Comparison of ENCODE assay signal across 1 cellular context in the genomic region with DNA sequence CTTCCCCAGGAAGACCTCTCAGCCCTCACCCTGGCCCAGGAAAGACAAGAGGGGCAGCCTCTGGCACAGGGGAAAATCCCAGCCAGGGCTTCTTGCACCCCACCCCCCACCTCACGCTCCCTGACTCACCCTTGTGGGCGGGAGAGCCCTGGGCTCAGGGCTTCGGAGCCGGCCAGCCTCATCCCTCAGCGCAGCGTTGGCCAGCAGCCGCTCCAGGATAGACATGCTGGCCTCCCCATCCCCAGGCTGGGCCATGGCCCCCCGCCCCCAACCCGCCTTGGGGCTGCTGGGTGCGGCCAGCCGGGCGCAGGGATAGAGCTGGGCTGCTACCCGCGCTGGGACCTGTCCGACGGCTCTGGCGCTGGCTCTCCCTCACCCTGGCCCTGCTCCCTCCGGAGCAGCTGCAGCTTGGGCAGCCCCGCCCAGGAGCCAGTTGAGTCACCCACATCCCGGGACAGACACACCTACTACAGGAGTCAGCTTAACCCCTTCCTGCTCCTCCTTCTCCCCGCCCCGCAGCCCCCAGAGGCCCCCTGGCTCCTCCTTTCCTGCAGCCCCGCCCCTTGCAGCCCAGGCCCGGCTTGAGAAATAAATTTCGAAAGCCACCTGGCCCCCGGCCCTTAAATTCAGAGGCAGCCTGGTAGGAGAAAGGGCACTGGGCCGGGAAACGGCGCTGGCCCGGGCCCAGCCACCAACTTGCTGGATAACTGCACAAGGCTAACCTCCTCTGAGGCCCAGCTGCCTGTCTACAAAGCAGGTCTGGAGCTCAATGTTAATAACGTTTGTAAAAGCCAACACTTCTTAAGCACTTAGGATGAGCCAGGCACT.
TF ChIP-seq lines count a peak whose summit lies in the region.

No MANE protein-coding gene starts in this region.

TF ChIP-seq in HEK293, 187 proteins besides CTCF, POLR2A, EP300 and RAD21 (continued from another document and continues in another):
- TF ChIP-seq, protein P1, sequence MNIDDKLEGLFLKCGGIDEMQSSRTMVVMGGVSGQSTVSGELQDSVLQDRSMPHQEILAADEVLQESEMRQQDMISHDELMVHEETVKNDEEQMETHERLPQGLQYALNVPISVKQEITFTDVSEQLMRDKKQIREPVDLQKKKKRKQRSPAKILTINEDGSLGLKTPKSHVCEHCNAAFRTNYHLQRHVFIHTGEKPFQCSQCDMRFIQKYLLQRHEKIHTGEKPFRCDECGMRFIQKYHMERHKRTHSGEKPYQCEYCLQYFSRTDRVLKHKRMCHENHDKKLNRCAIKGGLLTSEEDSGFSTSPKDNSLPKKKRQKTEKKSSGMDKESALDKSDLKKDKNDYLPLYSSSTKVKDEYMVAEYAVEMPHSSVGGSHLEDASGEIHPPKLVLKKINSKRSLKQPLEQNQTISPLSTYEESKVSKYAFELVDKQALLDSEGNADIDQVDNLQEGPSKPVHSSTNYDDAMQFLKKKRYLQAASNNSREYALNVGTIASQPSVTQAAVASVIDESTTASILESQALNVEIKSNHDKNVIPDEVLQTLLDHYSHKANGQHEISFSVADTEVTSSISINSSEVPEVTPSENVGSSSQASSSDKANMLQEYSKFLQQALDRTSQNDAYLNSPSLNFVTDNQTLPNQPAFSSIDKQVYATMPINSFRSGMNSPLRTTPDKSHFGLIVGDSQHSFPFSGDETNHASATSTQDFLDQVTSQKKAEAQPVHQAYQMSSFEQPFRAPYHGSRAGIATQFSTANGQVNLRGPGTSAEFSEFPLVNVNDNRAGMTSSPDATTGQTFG (tag by site-specific recombination; IDR thresholded peaks at IDR 0.05; ENCODE audit: borderline replicate concordance): no peak
- TF ChIP-seq ZFP69B (tag by site-specific recombination; IDR thresholded peaks at IDR 0.05) (no peak), ZNF558 (tag by site-specific recombination; IDR thresholded peaks at IDR 0.05) (no peak), SP3 (tag by site-specific recombination; IDR thresholded peaks at IDR 0.05) (peak; percentile 78), ZEB2 (tag by site-specific recombination; IDR thresholded peaks at IDR 0.05) (0 out of 2 replicates have a peak, but pooled peaks have one; percentile 18), ZNF391 (tag by site-specific recombination; IDR thresholded peaks at IDR 0.05; ENCODE audit: borderline replicate concordance, low read depth) (no peak), ZNF23 (tag by site-specific recombination; IDR thresholded peaks at IDR 0.05; ENCODE audit: borderline replicate concordance) (no peak), ZNF324 (tag by site-specific recombination; IDR thresholded peaks at IDR 0.05) (no peak), ZNF423 (tag by site-specific recombination; IDR thresholded peaks at IDR 0.05) (no peak), YY1 (tag by site-specific recombination; IDR thresholded peaks at IDR 0.05) (no peak), ZSCAN30 (tag by site-specific recombination; IDR thresholded peaks at IDR 0.05) (no peak), ZNF433 (tag by site-specific recombination; IDR thresholded peaks at IDR 0.05; ENCODE audit: low read depth) (no peak), ZNF629 (tag by site-specific recombination; IDR thresholded peaks at IDR 0.05) (peak; percentile 38; the same call in 1 of the 2 replicates), ZNF626 (tag by site-specific recombination; IDR thresholded peaks at IDR 0.05) (no peak), ZNF174 (tag by site-specific recombination; IDR thresholded peaks at IDR 0.05) (no peak), ZNF266 (tag by site-specific recombination; IDR thresholded peaks at IDR 0.05; ENCODE audit: low read depth) (no peak), ZBTB8A (tag by site-specific recombination; IDR thresholded peaks at IDR 0.05) (0 out of 2 replicates have a peak, but pooled peaks have one; percentile 10), ZNF112 (tag by site-specific recombination; IDR thresholded peaks at IDR 0.05) (no peak), GFI1B (tag by site-specific recombination; IDR thresholded peaks at IDR 0.05) (no peak), KLF10 (tag by site-specific recombination; IDR thresholded peaks at IDR 0.05) (peak; percentile 84), ZNF302 (tag by site-specific recombination; IDR thresholded peaks at IDR 0.05; ENCODE audit: low read depth) (no peak), ZBTB7A (tag by site-specific recombination; IDR thresholded peaks at IDR 0.05; ENCODE audit: low read depth) (no peak), HOXA7 (CRISPR knock-in tag; IDR thresholded peaks at IDR 0.05; ENCODE audit: borderline replicate concordance) (no peak), ZNF292 (tag by site-specific recombination; IDR thresholded peaks at IDR 0.05; ENCODE audit: borderline replicate concordance, low read depth) (no peak), ZBTB48 (tag by site-specific recombination; IDR thresholded peaks at IDR 0.05) (peak; percentile 70), BCL11B (tag by site-specific recombination; IDR thresholded peaks at IDR 0.05; ENCODE audit: low read depth) (no peak), ZNF561 (tag by site-specific recombination; IDR thresholded peaks at IDR 0.05; ENCODE audit: borderline replicate concordance) (no peak), ZNF140 (tag by site-specific recombination; IDR thresholded peaks at IDR 0.05) (no peak), ZNF311 (tag by site-specific recombination; IDR thresholded peaks at IDR 0.05; ENCODE audit: borderline replicate concordance) (no peak), MEIS1 (CRISPR knock-in tag; IDR thresholded peaks at IDR 0.05; ENCODE audit: borderline replicate concordance) (no peak), MZF1 (tag by site-specific recombination; IDR thresholded peaks at IDR 0.05; ENCODE audit: borderline replicate concordance) (no peak)
- TF ChIP-seq, protein P2, sequence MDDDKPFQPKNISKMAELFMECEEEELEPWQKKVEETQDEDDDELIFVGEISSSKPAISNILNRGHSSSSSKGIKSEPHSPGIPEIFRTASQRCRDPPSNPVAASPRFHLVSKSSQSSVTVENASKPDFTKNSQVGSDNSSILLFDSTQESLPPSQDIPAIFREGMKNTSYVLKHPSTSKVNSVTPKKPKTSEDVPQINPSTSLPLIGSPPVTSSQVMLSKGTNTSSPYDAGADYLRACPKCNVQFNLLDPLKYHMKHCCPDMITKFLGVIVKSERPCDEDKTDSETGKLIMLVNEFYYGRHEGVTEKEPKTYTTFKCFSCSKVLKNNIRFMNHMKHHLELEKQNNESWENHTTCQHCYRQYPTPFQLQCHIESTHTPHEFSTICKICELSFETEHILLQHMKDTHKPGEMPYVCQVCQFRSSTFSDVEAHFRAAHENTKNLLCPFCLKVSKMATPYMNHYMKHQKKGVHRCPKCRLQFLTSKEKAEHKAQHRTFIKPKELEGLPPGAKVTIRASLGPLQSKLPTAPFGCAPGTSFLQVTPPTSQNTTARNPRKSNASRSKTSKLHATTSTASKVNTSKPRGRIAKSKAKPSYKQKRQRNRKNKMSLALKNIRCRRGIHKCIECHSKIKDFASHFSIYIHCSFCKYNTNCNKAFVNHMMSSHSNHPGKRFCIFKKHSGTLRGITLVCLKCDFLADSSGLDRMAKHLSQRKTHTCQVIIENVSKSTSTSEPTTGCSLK (tag by site-specific recombination; IDR thresholded peaks at IDR 0.05): no peak
- TF ChIP-seq, protein P3, sequence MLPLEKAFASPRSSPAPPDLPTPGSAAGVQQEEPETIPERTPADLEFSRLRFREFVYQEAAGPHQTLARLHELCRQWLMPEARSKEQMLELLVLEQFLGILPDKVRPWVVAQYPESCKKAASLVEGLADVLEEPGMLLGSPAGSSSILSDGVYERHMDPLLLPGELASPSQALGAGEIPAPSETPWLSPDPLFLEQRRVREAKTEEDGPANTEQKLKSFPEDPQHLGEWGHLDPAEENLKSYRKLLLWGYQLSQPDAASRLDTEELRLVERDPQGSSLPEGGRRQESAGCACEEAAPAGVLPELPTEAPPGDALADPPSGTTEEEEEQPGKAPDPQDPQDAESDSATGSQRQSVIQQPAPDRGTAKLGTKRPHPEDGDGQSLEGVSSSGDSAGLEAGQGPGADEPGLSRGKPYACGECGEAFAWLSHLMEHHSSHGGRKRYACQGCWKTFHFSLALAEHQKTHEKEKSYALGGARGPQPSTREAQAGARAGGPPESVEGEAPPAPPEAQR (tag by site-specific recombination; IDR thresholded peaks at IDR 0.05): no peak
- TF ChIP-seq, protein P4, sequence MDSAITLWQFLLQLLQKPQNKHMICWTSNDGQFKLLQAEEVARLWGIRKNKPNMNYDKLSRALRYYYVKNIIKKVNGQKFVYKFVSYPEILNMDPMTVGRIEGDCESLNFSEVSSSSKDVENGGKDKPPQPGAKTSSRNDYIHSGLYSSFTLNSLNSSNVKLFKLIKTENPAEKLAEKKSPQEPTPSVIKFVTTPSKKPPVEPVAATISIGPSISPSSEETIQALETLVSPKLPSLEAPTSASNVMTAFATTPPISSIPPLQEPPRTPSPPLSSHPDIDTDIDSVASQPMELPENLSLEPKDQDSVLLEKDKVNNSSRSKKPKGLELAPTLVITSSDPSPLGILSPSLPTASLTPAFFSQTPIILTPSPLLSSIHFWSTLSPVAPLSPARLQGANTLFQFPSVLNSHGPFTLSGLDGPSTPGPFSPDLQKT (IDR thresholded peaks at IDR 0.05; ENCODE audit: borderline replicate concordance, low read depth, low read length): no peak
- TF ChIP-seq, protein P5, sequence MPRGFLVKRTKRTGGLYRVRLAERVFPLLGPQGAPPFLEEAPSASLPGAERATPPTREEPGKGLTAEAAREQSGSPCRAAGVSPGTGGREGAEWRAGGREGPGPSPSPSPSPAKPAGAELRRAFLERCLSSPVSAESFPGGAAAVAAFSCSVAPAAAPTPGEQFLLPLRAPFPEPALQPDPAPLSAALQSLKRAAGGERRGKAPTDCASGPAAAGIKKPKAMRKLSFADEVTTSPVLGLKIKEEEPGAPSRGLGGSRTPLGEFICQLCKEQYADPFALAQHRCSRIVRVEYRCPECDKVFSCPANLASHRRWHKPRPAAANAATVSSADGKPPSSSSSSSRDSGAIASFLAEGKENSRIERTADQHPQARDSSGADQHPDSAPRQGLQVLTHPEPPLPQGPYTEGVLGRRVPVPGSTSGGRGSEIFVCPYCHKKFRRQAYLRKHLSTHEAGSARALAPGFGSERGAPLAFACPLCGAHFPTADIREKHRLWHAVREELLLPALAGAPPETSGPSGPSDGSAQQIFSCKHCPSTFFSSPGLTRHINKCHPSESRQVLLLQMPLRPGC (tag by site-specific recombination; IDR thresholded peaks at IDR 0.05): no peak
- TF ChIP-seq, protein P6, sequence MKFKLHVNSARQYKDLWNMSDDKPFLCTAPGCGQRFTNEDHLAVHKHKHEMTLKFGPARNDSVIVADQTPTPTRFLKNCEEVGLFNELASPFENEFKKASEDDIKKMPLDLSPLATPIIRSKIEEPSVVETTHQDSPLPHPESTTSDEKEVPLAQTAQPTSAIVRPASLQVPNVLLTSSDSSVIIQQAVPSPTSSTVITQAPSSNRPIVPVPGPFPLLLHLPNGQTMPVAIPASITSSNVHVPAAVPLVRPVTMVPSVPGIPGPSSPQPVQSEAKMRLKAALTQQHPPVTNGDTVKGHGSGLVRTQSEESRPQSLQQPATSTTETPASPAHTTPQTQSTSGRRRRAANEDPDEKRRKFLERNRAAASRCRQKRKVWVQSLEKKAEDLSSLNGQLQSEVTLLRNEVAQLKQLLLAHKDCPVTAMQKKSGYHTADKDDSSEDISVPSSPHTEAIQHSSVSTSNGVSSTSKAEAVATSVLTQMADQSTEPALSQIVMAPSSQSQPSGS (tag by site-specific recombination; IDR thresholded peaks at IDR 0.05; ENCODE audit: low read depth): no peak
- TF ChIP-seq, protein P7, sequence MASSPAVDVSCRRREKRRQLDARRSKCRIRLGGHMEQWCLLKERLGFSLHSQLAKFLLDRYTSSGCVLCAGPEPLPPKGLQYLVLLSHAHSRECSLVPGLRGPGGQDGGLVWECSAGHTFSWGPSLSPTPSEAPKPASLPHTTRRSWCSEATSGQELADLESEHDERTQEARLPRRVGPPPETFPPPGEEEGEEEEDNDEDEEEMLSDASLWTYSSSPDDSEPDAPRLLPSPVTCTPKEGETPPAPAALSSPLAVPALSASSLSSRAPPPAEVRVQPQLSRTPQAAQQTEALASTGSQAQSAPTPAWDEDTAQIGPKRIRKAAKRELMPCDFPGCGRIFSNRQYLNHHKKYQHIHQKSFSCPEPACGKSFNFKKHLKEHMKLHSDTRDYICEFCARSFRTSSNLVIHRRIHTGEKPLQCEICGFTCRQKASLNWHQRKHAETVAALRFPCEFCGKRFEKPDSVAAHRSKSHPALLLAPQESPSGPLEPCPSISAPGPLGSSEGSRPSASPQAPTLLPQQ (tag by site-specific recombination; IDR thresholded peaks at IDR 0.05): no peak
- TF ChIP-seq, protein P8, sequence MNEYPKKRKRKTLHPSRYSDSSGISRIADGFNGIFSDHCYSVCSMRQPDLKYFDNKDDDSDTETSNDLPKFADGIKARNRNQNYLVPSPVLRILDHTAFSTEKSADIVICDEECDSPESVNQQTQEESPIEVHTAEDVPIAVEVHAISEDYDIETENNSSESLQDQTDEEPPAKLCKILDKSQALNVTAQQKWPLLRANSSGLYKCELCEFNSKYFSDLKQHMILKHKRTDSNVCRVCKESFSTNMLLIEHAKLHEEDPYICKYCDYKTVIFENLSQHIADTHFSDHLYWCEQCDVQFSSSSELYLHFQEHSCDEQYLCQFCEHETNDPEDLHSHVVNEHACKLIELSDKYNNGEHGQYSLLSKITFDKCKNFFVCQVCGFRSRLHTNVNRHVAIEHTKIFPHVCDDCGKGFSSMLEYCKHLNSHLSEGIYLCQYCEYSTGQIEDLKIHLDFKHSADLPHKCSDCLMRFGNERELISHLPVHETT (tag by site-specific recombination; IDR thresholded peaks at IDR 0.05): no peak
- TF ChIP-seq, protein P9, sequence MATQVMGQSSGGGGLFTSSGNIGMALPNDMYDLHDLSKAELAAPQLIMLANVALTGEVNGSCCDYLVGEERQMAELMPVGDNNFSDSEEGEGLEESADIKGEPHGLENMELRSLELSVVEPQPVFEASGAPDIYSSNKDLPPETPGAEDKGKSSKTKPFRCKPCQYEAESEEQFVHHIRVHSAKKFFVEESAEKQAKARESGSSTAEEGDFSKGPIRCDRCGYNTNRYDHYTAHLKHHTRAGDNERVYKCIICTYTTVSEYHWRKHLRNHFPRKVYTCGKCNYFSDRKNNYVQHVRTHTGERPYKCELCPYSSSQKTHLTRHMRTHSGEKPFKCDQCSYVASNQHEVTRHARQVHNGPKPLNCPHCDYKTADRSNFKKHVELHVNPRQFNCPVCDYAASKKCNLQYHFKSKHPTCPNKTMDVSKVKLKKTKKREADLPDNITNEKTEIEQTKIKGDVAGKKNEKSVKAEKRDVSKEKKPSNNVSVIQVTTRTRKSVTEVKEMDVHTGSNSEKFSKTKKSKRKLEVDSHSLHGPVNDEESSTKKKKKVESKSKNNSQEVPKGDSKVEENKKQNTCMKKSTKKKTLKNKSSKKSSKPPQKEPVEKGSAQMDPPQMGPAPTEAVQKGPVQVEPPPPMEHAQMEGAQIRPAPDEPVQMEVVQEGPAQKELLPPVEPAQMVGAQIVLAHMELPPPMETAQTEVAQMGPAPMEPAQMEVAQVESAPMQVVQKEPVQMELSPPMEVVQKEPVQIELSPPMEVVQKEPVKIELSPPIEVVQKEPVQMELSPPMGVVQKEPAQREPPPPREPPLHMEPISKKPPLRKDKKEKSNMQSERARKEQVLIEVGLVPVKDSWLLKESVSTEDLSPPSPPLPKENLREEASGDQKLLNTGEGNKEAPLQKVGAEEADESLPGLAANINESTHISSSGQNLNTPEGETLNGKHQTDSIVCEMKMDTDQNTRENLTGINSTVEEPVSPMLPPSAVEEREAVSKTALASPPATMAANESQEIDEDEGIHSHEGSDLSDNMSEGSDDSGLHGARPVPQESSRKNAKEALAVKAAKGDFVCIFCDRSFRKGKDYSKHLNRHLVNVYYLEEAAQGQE (tag by site-specific recombination; IDR thresholded peaks at IDR 0.05): 0 out of 2 replicates have a peak, but pooled peaks have one; percentile 37
